In genomic region chr12:66041651-66042363, GRCh38 we compare ENCODE assay signal across 24 cellular contexts.
"Had no signal": no experiment of that assay in that cellular context is flagged by ENCODE, and none has a peak within 500 bp of the region (broad histone marks: within the 10 kb centered on the region; RNA-seq: fewer than 3 reads in every experiment).

No MANE protein-coding gene starts in this region.

- H3K27ac ChIP-seq: epithelial cell of prostate, pancreas, prostate gland, skin epidermis, testis, transverse colon had no signal

- ATAC-seq: activated CD4-positive, alpha-beta T cell treated with anti-CD3 and anti-CD28 coated beads for 36 hours; activated CD8-positive, alpha-beta memory T cell treated with anti-CD3 and anti-CD28 coated beads, Interleukin-2, amount 10 ng/mL, durations not matched to agents 7 days and 5 days; activated CD8-positive, alpha-beta T cell treated with anti-CD3 and anti-CD28 coated beads, Interleukin-2, amount 10 ng/mL, durations not matched to agents 7 days and 5 days; activated naive CD8-positive, alpha-beta T cell treated with anti-CD3 and anti-CD28 coated beads, Interleukin-2, amount 50 U/mL, for 24 hours; left ventricle myocardium superior; naive thymus-derived CD4-positive, alpha-beta T cell; pancreas; sciatic nerve; stimulated activated naive CD8-positive, alpha-beta T cell treated with anti-CD3 and anti-CD28 coated beads, Interleukin-15, Interleukin-2, amounts not matched to agents 100 U/mL and 50 U/mL, for 24 hours had no signal

- DNase-seq: activated CD4-positive, alpha-beta T cell treated with anti-CD3 and anti-CD28 coated beads for 36 hours; activated CD4-positive, CD25-positive, alpha-beta regulatory T cell; activated CD8-positive, alpha-beta memory T cell treated with anti-CD3 and anti-CD28 coated beads, Interleukin-2, amount 10 ng/mL, durations not matched to agents 7 days and 5 days; activated CD8-positive, alpha-beta T cell treated with anti-CD3 and anti-CD28 coated beads, Interleukin-2, amount 10 ng/mL, durations not matched to agents 7 days and 5 days; activated naive CD8-positive, alpha-beta T cell treated with anti-CD3 and anti-CD28 coated beads, Interleukin-2, amount 50 U/mL, for 24 hours; activated T-cell treated with anti-CD3 and anti-CD28 coated beads, Interleukin-2, amount 50 U/mL, for 48 hours; amygdala; dermis blood vessel endothelial cell; effector CD4-positive, alpha-beta T cell; left ventricle myocardium superior; midbrain; naive thymus-derived CD4-positive, alpha-beta T cell; nucleus accumbens; pancreas; retina; stimulated activated CD4-positive, alpha-beta T cell treated with anti-CD3 and anti-CD28 coated beads, Interleukin-12 subunit alpha, Interleukin-12 subunit beta, amount 100 ng/mL, for 4 hours; stimulated activated CD4-positive, alpha-beta T cell treated with anti-CD3 and anti-CD28 coated beads, Interleukin-4, amount 100 ng/mL, for 1 hour; stimulated activated naive CD8-positive, alpha-beta T cell treated with anti-CD3 and anti-CD28 coated beads, Interleukin-15, Interleukin-2, amounts not matched to agents 100 U/mL and 50 U/mL, for 24 hours; testis; transverse colon had no signal

- H3K4me3 ChIP-seq: pancreas, prostate gland, skin epidermis, testis, transverse colon had no signal

- H3K27me3 ChIP-seq: pancreas, testis had no signal

- H3K36me3 ChIP-seq: pancreas, prostate gland, transverse colon had no signal

- H3K9me3 ChIP-seq: pancreas, prostate gland, testis, transverse colon had no signal

- H3K4me1 ChIP-seq: pancreas, prostate gland, testis, transverse colon had no signal
